Comparison of ENCODE assay signal across 8 cellular contexts in the genomic region with DNA sequence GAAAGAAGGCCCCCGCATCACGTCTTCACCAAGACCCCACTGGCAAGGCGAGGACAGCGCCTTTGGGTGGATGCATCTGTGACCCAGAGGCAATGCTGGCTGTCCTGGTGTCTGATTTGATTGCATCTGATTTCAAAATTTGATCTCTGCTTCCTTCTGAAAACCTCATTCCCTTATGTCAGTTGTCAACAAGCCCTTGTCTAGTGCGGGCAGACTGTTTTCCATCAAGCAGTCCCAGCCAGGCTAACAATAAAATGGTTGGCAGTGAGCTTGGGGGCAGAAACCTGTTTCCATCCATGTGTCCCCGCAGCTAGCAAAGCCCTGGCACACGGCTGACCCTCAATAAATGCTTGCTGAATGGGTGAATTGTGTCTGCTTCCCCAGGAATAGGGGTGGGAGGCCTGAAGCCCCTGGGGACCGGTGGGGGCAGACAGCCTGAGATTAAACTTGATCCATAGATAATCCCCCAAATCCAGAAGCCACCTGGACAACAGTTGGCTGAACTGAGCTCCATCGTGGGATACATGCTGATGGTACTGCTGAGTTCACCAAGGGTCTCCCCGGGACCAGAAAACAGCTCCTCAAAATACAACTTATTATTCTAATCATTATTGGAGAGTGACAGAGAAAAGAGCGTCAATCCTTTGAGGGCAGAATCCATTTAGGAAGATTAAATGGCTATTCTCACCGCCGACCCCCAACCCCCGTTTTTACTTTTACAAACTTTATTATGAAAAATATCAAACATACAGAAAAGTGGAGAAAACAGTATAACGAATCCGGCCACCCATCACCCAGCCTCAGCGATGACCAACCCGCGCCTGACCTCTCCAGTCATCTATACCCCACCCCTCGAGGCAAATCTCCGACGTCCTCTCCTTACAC. TPM values are rescaled to one million over a fixed set of nuclear protein-coding genes. Genes with fewer than 3 reads are reported as not detected.
DNase-seq lines count a peak whose midpoint lies in the region; ATAC-seq, FAIRE-seq and TF ChIP-seq lines count a peak whose summit lies in the region.

No MANE protein-coding gene starts in this region.

- no peaks in the 10 kb centered on the region for H3K9me3 ChIP-seq in cardiac muscle cell (ENCODE audit: low read depth)
- no peaks in the 10 kb centered on the region for H3K9me3 ChIP-seq in keratinocyte (ENCODE audit: control insufficient read depth, low read depth, low read length)
- H3K9me3 ChIP-seq in subcutaneous abdominal adipose tissue (ENCODE audit: control insufficient read depth in 5 of 5, low read length in 5 of 5), result no peaks in the 10 kb centered on the region

- peaks cover 26% of the 10 kb centered on the region for H4K20me1 ChIP-seq in keratinocyte (ENCODE audit: control insufficient read depth, extremely low read depth, insufficient read depth, low read length)

- H3K4me3 Mint-ChIP-seq in activated naive CD8-positive, alpha-beta T cell treated with anti-CD3 and anti-CD28 coated beads, Interleukin-2, amount 10 ng/mL, durations not matched to agents 7 days and 5 days, result peak overlapping the region; percentile 91

- H3K27ac ChIP-seq in cardiac muscle cell (peak overlapping the region; percentile 91), keratinocyte (ENCODE audit: control insufficient read depth, insufficient read depth, low read length) (peak overlapping the region; percentile 84), subcutaneous abdominal adipose tissue (ENCODE audit: low read depth, low read length) (peak overlapping the region; percentile 61)

- TF ChIP-seq CTCF in cardiac muscle cell (IDR thresholded peaks at IDR 0.05; ENCODE audit: low read depth, low read length) (no peak), keratinocyte (optimal IDR thresholded peaks at IDR 0.05 in 1 of 3, IDR thresholded peaks at IDR 0.05 in 1 of 3, conservative IDR thresholded peaks at IDR 0.05 in 1 of 3; ENCODE audit: extremely low read depth in 1 of 3, insufficient read depth in 2 of 3, low read length in 3 of 3) (no peak)

- H3K27me3 ChIP-seq in cardiac muscle cell, result no peaks in the 10 kb centered on the region
- H3K27me3 ChIP-seq in keratinocyte (ENCODE audit: control insufficient read depth, extremely low read depth, insufficient read depth, low read length), result no peaks in the 10 kb centered on the region
- H3K27me3 ChIP-seq in subcutaneous abdominal adipose tissue (ENCODE audit: control insufficient read depth in 5 of 5, insufficient read depth in 4 of 5, low read length in 5 of 5), result peaks cover 0 to 19% (median 11%) of the 10 kb centered on the region in 5 donors

- H3K4me1 Mint-ChIP-seq in activated naive CD8-positive, alpha-beta T cell treated with anti-CD3 and anti-CD28 coated beads, Interleukin-2, amount 10 ng/mL, durations not matched to agents 7 days and 5 days, result peaks cover 30% of the 10 kb centered on the region

- peaks cover 65% of the 10 kb centered on the region for H3K79me2 ChIP-seq in keratinocyte (ENCODE audit: control insufficient read depth, insufficient read depth, low read length)

- H3K27ac Mint-ChIP-seq in activated naive CD8-positive, alpha-beta T cell treated with anti-CD3 and anti-CD28 coated beads, Interleukin-2, amount 10 ng/mL, durations not matched to agents 7 days and 5 days, result peak overlapping the region; percentile 82

- H3K4me3 ChIP-seq in cardiac muscle cell, result peak overlapping the region; percentile 59
- H3K4me3 ChIP-seq in keratinocyte (ENCODE audit: control insufficient read depth in 2 of 3, extremely low read depth in 1 of 3, insufficient read depth in 2 of 3, low read depth in 1 of 3, low read length in 3 of 3), result peak overlapping the region; percentile 85 to 97 (median 91)
- peak overlapping the region; percentile 58 to 82 (median 78) for H3K4me3 ChIP-seq in subcutaneous abdominal adipose tissue (ENCODE audit: low read depth in 1 of 5, low read length in 5 of 5)

- H3K9ac ChIP-seq in keratinocyte (ENCODE audit: control insufficient read depth, extremely low read depth, insufficient read depth, low read length), result peak overlapping the region; percentile 93
- peak overlapping the region in 4 of 5 donors; percentile 40 to 75 (median 70) for H3K9ac ChIP-seq in subcutaneous abdominal adipose tissue (ENCODE audit: low read length in 5 of 5)

- DNase-seq in cardiac muscle cell (ENCODE audit: low read depth in 1 of 2, low spot score in 1 of 2) (no peak), left cardiac atrium (no peak), keratinocyte (ENCODE audit: low read depth, low spot score) (no peak), NCI-H748 treated with DMSO at 0.1 percent for 48 hours (lab: John Stamatoyannopoulos, UW) (no peak), RPMI8226 (no peak)
- DNase-seq in activated naive CD8-positive, alpha-beta T cell treated with anti-CD3 and anti-CD28 coated beads, Interleukin-2, amount 10 ng/mL, durations not matched to agents 7 days and 5 days, result no peak

- intact Hi-C loops in left cardiac atrium (cut with DNase I), result loop anchor here in 1 of 2 donors (5.0 kb wide), 1 partner anchor 41 kb away; no protein-coding TSS in a partner anchor

- H3K36me3 ChIP-seq in cardiac muscle cell (no peaks in the 10 kb centered on the region), keratinocyte (ENCODE audit: control insufficient read depth in 2 of 2, extremely low read depth in 1 of 2, insufficient read depth in 2 of 2, low read length in 2 of 2) (peaks cover 0 to 21% of the 10 kb centered on the region in 2 experiments), subcutaneous abdominal adipose tissue (ENCODE audit: control insufficient read depth in 5 of 5, insufficient read depth in 5 of 5, low read length in 5 of 5) (no peaks in the 10 kb centered on the region)

- H3K36me3 Mint-ChIP-seq in activated naive CD8-positive, alpha-beta T cell treated with anti-CD3 and anti-CD28 coated beads, Interleukin-2, amount 10 ng/mL, durations not matched to agents 7 days and 5 days, result peaks cover 9% of the 10 kb centered on the region

- H3K4me2 ChIP-seq in keratinocyte (ENCODE audit: control insufficient read depth, extremely low read depth, insufficient read depth, low read depth, low read length), result peak overlapping the region; percentile 96

- dilution Hi-C loops in keratinocyte (cut with MboI; ENCODE audit: extremely low pct_ligation_motif_present, low sequenced_read_pairs), result no loop called here

- H3K9me3 Mint-ChIP-seq in activated naive CD8-positive, alpha-beta T cell treated with anti-CD3 and anti-CD28 coated beads, Interleukin-2, amount 10 ng/mL, durations not matched to agents 7 days and 5 days, result no peaks in the 10 kb centered on the region

- H3K9me1 ChIP-seq in keratinocyte (ENCODE audit: control insufficient read depth, extremely low read depth, insufficient read depth, low read length), result no peaks in the 10 kb centered on the region

- H3K4me1 ChIP-seq in cardiac muscle cell (ENCODE audit: low read depth) (peaks cover 30% of the 10 kb centered on the region), keratinocyte (ENCODE audit: control insufficient read depth, extremely low read depth, insufficient read depth, low read length) (peaks cover 41% of the 10 kb centered on the region), subcutaneous abdominal adipose tissue (ENCODE audit: control insufficient read depth in 5 of 5, insufficient read depth in 5 of 5, low read length in 5 of 5) (peaks cover 6 to 55% (median 42%) of the 10 kb centered on the region in 5 donors)

- H3K27me3 Mint-ChIP-seq in activated naive CD8-positive, alpha-beta T cell treated with anti-CD3 and anti-CD28 coated beads, Interleukin-2, amount 10 ng/mL, durations not matched to agents 7 days and 5 days, result no peaks in the 10 kb centered on the region

- FAIRE-seq in keratinocyte (lab: Jason Lieb, UNC), result no peak

- POLR2A ChIA-PET in activated naive CD8-positive, alpha-beta T cell treated with anti-CD3 and anti-CD28 coated beads, Interleukin-2, amount 10 ng/mL, durations not matched to agents 7 days and 5 days (lab: Charles Lee), result interaction anchor here (1.2 to 2.9 kb wide), 2 partner anchors 85 to 142 kb away, joined by 3 to 14 read pairs; no protein-coding TSS in a partner anchor

- H2AFZ ChIP-seq in keratinocyte (ENCODE audit: control insufficient read depth, low read length), result no peak overlapping the region

- ATAC-seq in left cardiac atrium, result no peak
- ATAC-seq in activated naive CD8-positive, alpha-beta T cell treated with anti-CD3 and anti-CD28 coated beads, Interleukin-2, amount 10 ng/mL, durations not matched to agents 7 days and 5 days (ENCODE audit: low read depth), result no peak
- no peak for ATAC-seq in HG02642 (IDR thresholded peaks at IDR 0.05; ENCODE audit: poor library complexity, unreplicated experiment)

RNA-seq across cellular contexts. Expression of gene DUSP5, which starts 0.9 kb away (rescaled TPM):
- total RNA-seq in cardiac muscle cell (75.8 and 82.1 TPM in 2 replicates), left cardiac atrium (10 to 100 TPM in 1 of 2 donors, 1 to 10 TPM in 1; 8.9 to 14.3 TPM)
- polyA plus RNA-seq in cardiac muscle cell (64.1 and 99.5 TPM in 2 replicates), keratinocyte (38.0 to 55.5 TPM (median 49.6 TPM) in 3 replicates)
- 10 to 100 TPM; 23.1 to 24.3 TPM for total RNA-seq in activated naive CD8-positive, alpha-beta T cell treated with anti-CD3 and anti-CD28 coated beads, Interleukin-2, amount 10 ng/mL, durations not matched to agents 7 days and 5 days
- 22.8 TPM for polyA plus RNA-seq in keratinocyte (2011; ENCODE audit: low read depth)
- polyA plus RNA-seq in keratinocyte (2011; cell fraction: cytosol; rRNA removed), result 41.9 and 45.2 TPM in 2 replicates
- polyA plus RNA-seq in keratinocyte (2011; cell fraction: nucleus; rRNA removed), result 50.2 and 50.3 TPM in 2 replicates
- polyA plus RNA-seq in keratinocyte (2012; ENCODE audit: low replicate concordance), result 33.6 and 62.0 TPM in 2 replicates
- polyA minus RNA-seq in keratinocyte, result 95.1 to 130 TPM (median 126 TPM) in 3 replicates
- 115 TPM for polyA minus RNA-seq in keratinocyte (2011; cell fraction: cytosol; rRNA and poly(A)+ RNA removed)
- polyA minus RNA-seq in keratinocyte (2011; cell fraction: nucleus; rRNA and poly(A)+ RNA removed), result 42.7 and 55.8 TPM in 2 replicates
